ENCODE assay signal across 12 cellular contexts in genomic region chr12:94648578-94648977, GRCh38. TPM values are rescaled to one million over a fixed set of nuclear protein-coding genes. Genes with fewer than 3 reads are reported as not detected.
DNase-seq lines count a peak whose midpoint lies in the region; ATAC-seq, FAIRE-seq and TF ChIP-seq lines count a peak whose summit lies in the region.
"Had no signal": no experiment of that assay in that cellular context is flagged by ENCODE, and none has a peak within 500 bp of the region (broad histone marks: within the 10 kb centered on the region; RNA-seq: fewer than 3 reads in every experiment).

No MANE protein-coding gene starts in this region.

- intact Hi-C loops in HCT116 (cut with micrococcal nuclease): no loop called here

- no peak for ATAC-seq in HCT116
- ATAC-seq in activated T-helper 17 cell treated with anti-CD3 and anti-CD28 coated beads, Interleukin-2, amount 50 U/mL, for 72 hours (replicated peaks): no peak
- ATAC-seq in stimulated activated memory B cell treated with anti-CD40 and anti-IgM and Interleukin-4, amounts not matched to agents 10 μg/mL and 1 μg/mL and 100 μg/mL, for 72 hours: no peak

- POLR2A ChIA-PET in HCT116 (lab: Charles Lee): no interaction called here
- POLR2A ChIA-PET in activated CD4-positive, alpha-beta T cell treated with anti-CD3 and anti-CD28 coated beads, Interleukin-2, amount 10 ng/mL, durations not matched to agents 7 days and 5 days (lab: Charles Lee): no interaction called here

- H4K20me1 ChIP-seq in HCT116 (ENCODE audit: insufficient read depth) (no peaks in the 10 kb centered on the region), keratinocyte (ENCODE audit: control insufficient read depth, extremely low read depth, insufficient read depth, low read length) (no peaks in the 10 kb centered on the region)

- TF ChIP-seq POLR2A in HCT116 (IDR thresholded peaks at IDR 0.05; ENCODE audit: borderline replicate concordance, extremely low read depth, insufficient read depth, insufficient read length): no peak

- TSS peak; percentile 60 for BruUV-seq in HCT116 (replicated peaks; lab: Mats Ljungman, UMichigan)

- H3K4me3 Mint-ChIP-seq in activated T-helper 17 cell treated with anti-CD3 and anti-CD28 coated beads, Interleukin-2, amount 50 U/mL, for 72 hours: peak overlapping the region; percentile 76
- no peak overlapping the region for H3K4me3 Mint-ChIP-seq in activated CD4-positive, alpha-beta T cell treated with anti-CD3 and anti-CD28 coated beads, Interleukin-2, amount 10 ng/mL, durations not matched to agents 7 days and 5 days
- no peak overlapping the region for H3K4me3 Mint-ChIP-seq in stimulated activated memory B cell treated with anti-CD40 and anti-IgM and Interleukin-4, amounts not matched to agents 10 μg/mL and 1 μg/mL and 100 μg/mL, for 72 hours

- peak overlapping the region; percentile 94 for H3K4me2 ChIP-seq in HCT116 (ENCODE audit: low read length)
- peak overlapping the region; percentile 83 for H3K4me2 ChIP-seq in keratinocyte (ENCODE audit: control insufficient read depth, extremely low read depth, insufficient read depth, low read depth, low read length)

- TF ChIP-seq CTCF in HCT116 (IDR thresholded peaks at IDR 0.05 in 2 of 3, conservative IDR thresholded peaks at IDR 0.05 in 1 of 3; ENCODE audit: borderline replicate concordance in 1 of 3, insufficient read depth in 1 of 3, low read depth in 2 of 3, low read length in 2 of 3) (no peak), keratinocyte (optimal IDR thresholded peaks at IDR 0.05 in 1 of 3, IDR thresholded peaks at IDR 0.05 in 1 of 3, conservative IDR thresholded peaks at IDR 0.05 in 1 of 3; ENCODE audit: extremely low read depth in 1 of 3, insufficient read depth in 2 of 3, low read length in 3 of 3) (no peak)

- H3K79me2 ChIP-seq in HCT116 (ENCODE audit: insufficient read depth, low read length): no peaks in the 10 kb centered on the region
- peaks cover 28% of the 10 kb centered on the region for H3K79me2 ChIP-seq in keratinocyte (ENCODE audit: control insufficient read depth, insufficient read depth, low read length)

- no peaks in the 10 kb centered on the region for H3K27me3 ChIP-seq in HCT116 (ENCODE audit: insufficient read depth, low read length)
- H3K27me3 ChIP-seq in keratinocyte (ENCODE audit: control insufficient read depth, extremely low read depth, insufficient read depth, low read length): no peaks in the 10 kb centered on the region

- H3K4me3 ChIP-seq in HCT116 (replicated peaks in 1 of 2; ENCODE audit: low read depth in 1 of 2, low read length in 2 of 2): no peak overlapping the region
- peak overlapping the region; percentile 68 to 93 (median 91) for H3K4me3 ChIP-seq in keratinocyte (ENCODE audit: control insufficient read depth in 2 of 3, extremely low read depth in 1 of 3, insufficient read depth in 2 of 3, low read depth in 1 of 3, low read length in 3 of 3)
- peak overlapping the region in 5 of 7 experiments; percentile 48 to 79 (median 74) for H3K4me3 ChIP-seq in skin epidermis

- DNase-seq in HCT116 (ENCODE audit: low read depth, low spot score) (no peak), keratinocyte (ENCODE audit: low read depth, low spot score) (no peak), NCI-H1436 (lab: John Stamatoyannopoulos, UW) (no peak), NCI-H2081 (lab: John Stamatoyannopoulos, UW) (no peak)
- DNase-seq in activated CD4-positive, alpha-beta T cell treated with anti-CD3 and anti-CD28 coated beads, Interleukin-2, amount 10 ng/mL, durations not matched to agents 7 days and 5 days: no peak
- DNase-seq: effector CD8-positive, alpha-beta T cell; NCI-H1417; T1000 had no signal

- no peaks in the 10 kb centered on the region for H3K9me2 ChIP-seq in HCT116 (ENCODE audit: insufficient read depth)

- no peaks in the 10 kb centered on the region for H3K9me3 Mint-ChIP-seq in activated T-helper 17 cell treated with anti-CD3 and anti-CD28 coated beads, Interleukin-2, amount 50 U/mL, for 72 hours
- no peaks in the 10 kb centered on the region for H3K9me3 Mint-ChIP-seq in activated CD4-positive, alpha-beta T cell treated with anti-CD3 and anti-CD28 coated beads, Interleukin-2, amount 10 ng/mL, durations not matched to agents 7 days and 5 days
- H3K9me3 Mint-ChIP-seq in stimulated activated memory B cell treated with anti-CD40 and anti-IgM and Interleukin-4, amounts not matched to agents 10 μg/mL and 1 μg/mL and 100 μg/mL, for 72 hours: no peaks in the 10 kb centered on the region

- peaks cover 42% of the 10 kb centered on the region for H3K27me3 Mint-ChIP-seq in activated T-helper 17 cell treated with anti-CD3 and anti-CD28 coated beads, Interleukin-2, amount 50 U/mL, for 72 hours
- peaks cover 72% of the 10 kb centered on the region for H3K27me3 Mint-ChIP-seq in activated CD4-positive, alpha-beta T cell treated with anti-CD3 and anti-CD28 coated beads, Interleukin-2, amount 10 ng/mL, durations not matched to agents 7 days and 5 days
- H3K27me3 Mint-ChIP-seq in stimulated activated memory B cell treated with anti-CD40 and anti-IgM and Interleukin-4, amounts not matched to agents 10 μg/mL and 1 μg/mL and 100 μg/mL, for 72 hours: peaks cover 8% of the 10 kb centered on the region

- TF ChIP-seq RAD21 in HCT116 (IDR thresholded peaks at IDR 0.05; ENCODE audit: low read depth): no peak

- H2AFZ ChIP-seq in HCT116 (ENCODE audit: low read depth, low read length, poor library complexity, severe bottlenecking) (no peak overlapping the region), keratinocyte (ENCODE audit: control insufficient read depth, low read length) (no peak overlapping the region)

- RAD21 ChIA-PET in HCT116 (lab: Charles Lee; ENCODE audit: low non-redundant PET in 1 of 2, low total read pairs in 2 of 2, uncharacterized antibody in 2 of 2, unreplicated experiment in 2 of 2): no interaction called here

- no peaks in the 10 kb centered on the region for H3K36me3 Mint-ChIP-seq in activated T-helper 17 cell treated with anti-CD3 and anti-CD28 coated beads, Interleukin-2, amount 50 U/mL, for 72 hours (ENCODE audit: low read depth)
- no peaks in the 10 kb centered on the region for H3K36me3 Mint-ChIP-seq in activated CD4-positive, alpha-beta T cell treated with anti-CD3 and anti-CD28 coated beads, Interleukin-2, amount 10 ng/mL, durations not matched to agents 7 days and 5 days (ENCODE audit: low read depth)
- H3K36me3 Mint-ChIP-seq in stimulated activated memory B cell treated with anti-CD40 and anti-IgM and Interleukin-4, amounts not matched to agents 10 μg/mL and 1 μg/mL and 100 μg/mL, for 72 hours: peaks cover 24% of the 10 kb centered on the region

- CTCF ChIA-PET in HCT116 (lab: Charles Lee): no interaction called here
- CTCF ChIA-PET in activated CD4-positive, alpha-beta T cell treated with anti-CD3 and anti-CD28 coated beads, Interleukin-2, amount 10 ng/mL, durations not matched to agents 7 days and 5 days (lab: Charles Lee): no interaction called here

- H3K9me1 ChIP-seq in keratinocyte (ENCODE audit: control insufficient read depth, extremely low read depth, insufficient read depth, low read length): no peaks in the 10 kb centered on the region

- H3K9me3 ChIP-seq in HCT116 (ENCODE audit: control insufficient read depth in 1 of 2, insufficient read depth in 1 of 2, low read depth in 1 of 2, low read length in 2 of 2): no peaks in the 10 kb centered on the region
- H3K9me3 ChIP-seq in keratinocyte (ENCODE audit: control insufficient read depth, low read depth, low read length): no peaks in the 10 kb centered on the region

- H3K9ac ChIP-seq in HCT116 (ENCODE audit: low read length) (no peak overlapping the region), keratinocyte (ENCODE audit: control insufficient read depth, extremely low read depth, insufficient read depth, low read length) (peak overlapping the region; percentile 97)

- H3K27ac ChIP-seq in HCT116 (ENCODE audit: low read depth, low read length) (no peak overlapping the region), keratinocyte (ENCODE audit: control insufficient read depth, insufficient read depth, low read length) (peak overlapping the region; percentile 93), skin epidermis (peak overlapping the region in 1 of 21 experiments; percentile 78)
- H3K27ac ChIP-seq: HL-60 had no signal

- H3K4me1 Mint-ChIP-seq in activated T-helper 17 cell treated with anti-CD3 and anti-CD28 coated beads, Interleukin-2, amount 50 U/mL, for 72 hours: peaks cover 20% of the 10 kb centered on the region
- H3K4me1 Mint-ChIP-seq in activated CD4-positive, alpha-beta T cell treated with anti-CD3 and anti-CD28 coated beads, Interleukin-2, amount 10 ng/mL, durations not matched to agents 7 days and 5 days: peaks cover 28% of the 10 kb centered on the region
- peaks cover 34% of the 10 kb centered on the region for H3K4me1 Mint-ChIP-seq in stimulated activated memory B cell treated with anti-CD40 and anti-IgM and Interleukin-4, amounts not matched to agents 10 μg/mL and 1 μg/mL and 100 μg/mL, for 72 hours

- peaks cover 3 to 13% of the 10 kb centered on the region in 2 experiments; a peak in 3 of 4 replicates for H3K4me1 ChIP-seq in HCT116 (ENCODE audit: control insufficient read depth in 1 of 2, insufficient read depth in 2 of 2, low read length in 2 of 2)
- peaks cover 38% of the 10 kb centered on the region for H3K4me1 ChIP-seq in keratinocyte (ENCODE audit: control insufficient read depth, extremely low read depth, insufficient read depth, low read length)

- dilution Hi-C loops in keratinocyte (cut with MboI; ENCODE audit: extremely low pct_ligation_motif_present, low sequenced_read_pairs): no loop called here

- H3K36me3 ChIP-seq in HCT116 (ENCODE audit: control insufficient read depth in 1 of 2, insufficient read depth in 2 of 2, low read length in 2 of 2) (no peaks in the 10 kb centered on the region), keratinocyte (ENCODE audit: control insufficient read depth in 2 of 2, extremely low read depth in 1 of 2, insufficient read depth in 2 of 2, low read length in 2 of 2) (no peaks in the 10 kb centered on the region)

- no peak overlapping the region for H3K27ac Mint-ChIP-seq in activated T-helper 17 cell treated with anti-CD3 and anti-CD28 coated beads, Interleukin-2, amount 50 U/mL, for 72 hours
- H3K27ac Mint-ChIP-seq in activated CD4-positive, alpha-beta T cell treated with anti-CD3 and anti-CD28 coated beads, Interleukin-2, amount 10 ng/mL, durations not matched to agents 7 days and 5 days: no peak overlapping the region
- H3K27ac Mint-ChIP-seq in stimulated activated memory B cell treated with anti-CD40 and anti-IgM and Interleukin-4, amounts not matched to agents 10 μg/mL and 1 μg/mL and 100 μg/mL, for 72 hours: no peak overlapping the region

- peak; percentile 62 for FAIRE-seq in keratinocyte (lab: Jason Lieb, UNC)

RNA-seq across cellular contexts. Expression of gene TMCC3, which starts 1.8 kb away (rescaled TPM):
- total RNA-seq in HCT116 (2021; ENCODE audit: unreplicated experiment): 4.5 TPM
- 2.7 and 3.7 TPM in 2 replicates for polyA plus RNA-seq in HCT116 (2012)
- 1 to 10 TPM in 1 of 2 donors, under 1 TPM in 1; 0.63 to 1.0 TPM for total RNA-seq in activated T-helper 17 cell treated with anti-CD3 and anti-CD28 coated beads, Interleukin-2, amount 50 U/mL, for 72 hours
- 14.8 to 20.0 TPM (median 18.9 TPM) in 3 replicates for polyA plus RNA-seq in keratinocyte
- 18.4 TPM for polyA plus RNA-seq in keratinocyte (2011; ENCODE audit: low read depth)
- 11.2 and 16.9 TPM in 2 replicates for polyA plus RNA-seq in keratinocyte (2011; cell fraction: cytosol; rRNA removed)
- polyA plus RNA-seq in keratinocyte (2011; cell fraction: nucleus; rRNA removed): 18.9 and 20.8 TPM in 2 replicates
- 9.0 and 14.8 TPM in 2 replicates for polyA plus RNA-seq in keratinocyte (2012; ENCODE audit: low replicate concordance)
- 13.6 to 31.9 TPM (median 21.9 TPM) in 3 replicates for polyA minus RNA-seq in keratinocyte
- polyA minus RNA-seq in keratinocyte (2011; cell fraction: cytosol; rRNA and poly(A)+ RNA removed): 10.6 TPM
- polyA minus RNA-seq in keratinocyte (2011; cell fraction: nucleus; rRNA and poly(A)+ RNA removed): 16.7 and 35.9 TPM in 2 replicates
- total RNA-seq in activated CD4-positive, alpha-beta T cell treated with anti-CD3 and anti-CD28 coated beads, Interleukin-2, amount 10 ng/mL, durations not matched to agents 7 days and 5 days: under 1 TPM; 0.17 to 0.23 TPM

Comparison
In these comparisons a context has a peak if more than half of its experiments do, and no peak if none do; other contexts are left out.
1. H3K4me3 ChIP-seq: peak in keratinocyte (3 of 3) and skin epidermis (5 of 7); none in HCT116 (0 of 2).